ENCODE assay signal across 14 cellular contexts in genomic region chr4:33924239-33924638, GRCh38.
DNase-seq lines count a peak whose midpoint lies in the region; FAIRE-seq and TF ChIP-seq lines count a peak whose summit lies in the region.
"Had no signal": no experiment of that assay in that cellular context is flagged by ENCODE, and none has a peak within 500 bp of the region (broad histone marks: within the 10 kb centered on the region; RNA-seq: fewer than 3 reads in every experiment).

No MANE protein-coding gene starts in this region.

- H3K4me2 ChIP-seq in mesenchymal stem cell (ENCODE audit: low read length, poor library complexity, severe bottlenecking): no peak overlapping the region

- H3K23ac ChIP-seq in mesenchymal stem cell (ENCODE audit: low read length in 2 of 2): no peak overlapping the region

- no peaks in the 10 kb centered on the region for H3K36me3 ChIP-seq in MG63
- H3K36me3 ChIP-seq in mesenchymal stem cell (ENCODE audit: control insufficient read depth in 1 of 2, insufficient read depth in 2 of 2, low read depth in 1 of 2, low read length in 2 of 2): no peaks in the 10 kb centered on the region
- H3K36me3 ChIP-seq: prostate gland had no signal

- peak overlapping the region in 1 of 2 experiments; percentile 59 for H3K18ac ChIP-seq in mesenchymal stem cell (ENCODE audit: low read depth in 1 of 2, low read length in 2 of 2)

- H2AK5ac ChIP-seq in mesenchymal stem cell (ENCODE audit: low read length, severe bottlenecking): no peak overlapping the region

- H2BK120ac ChIP-seq in mesenchymal stem cell (ENCODE audit: low read depth, low read length): no peak overlapping the region

- peak overlapping the region; percentile 54 for H2AFZ ChIP-seq in mesenchymal stem cell (ENCODE audit: low read depth, low read length)

- H4K8ac ChIP-seq in mesenchymal stem cell (ENCODE audit: low read length): peak overlapping the region; percentile 89

- no peak overlapping the region for H2BK5ac ChIP-seq in mesenchymal stem cell (ENCODE audit: low read depth, low read length, poor library complexity, severe bottlenecking)

- CTCF ChIA-PET in RWPE1 (lab: Yijun Ruan, JAX): no interaction called here

- DNase-seq in AG20443 (ENCODE audit: low spot score) (peak; percentile 32), MG63 (peak; percentile 3), cardiac fibroblast (ENCODE audit: low read depth in 2 of 2) (peak; percentile 47 to 58), mesenchymal stem cell (peak; percentile 84), foreskin melanocyte (no peak), frontal cortex (ENCODE audit: low spot score in 2 of 2) (no peak), dorsolateral prefrontal cortex (no peak), RWPE1 (ENCODE audit: low spot score) (no peak)
- DNase-seq: activated CD8-positive, alpha-beta memory T cell treated with anti-CD3 and anti-CD28 coated beads for 24 hours; CD4-positive, CD25-positive, alpha-beta regulatory T cell; immature natural killer cell; NCI-H2081 had no signal

- peak overlapping the region in 1 of 2 experiments; percentile 39 for H3K4ac ChIP-seq in mesenchymal stem cell (ENCODE audit: low read depth in 1 of 2, low read length in 2 of 2)

- POLR2A ChIA-PET in RWPE1 (lab: Yijun Ruan, JAX; ENCODE audit: low non-redundant PET): no interaction called here

- TF ChIP-seq CTCF in cardiac fibroblast (IDR thresholded peaks at IDR 0.05; ENCODE audit: low read depth, low read length) (no peak), dorsolateral prefrontal cortex (IDR thresholded peaks at IDR 0.05 in 54 of 56, conservative IDR thresholded peaks at IDR 0.05 in 2 of 56; ENCODE audit: low read depth in 1 of 56, partially characterized antibody in 56 of 56) (no peak), RWPE1 (conservative IDR thresholded peaks at IDR 0.05; ENCODE audit: low read depth) (no peak)

- no peaks in the 10 kb centered on the region for H3K27me3 ChIP-seq in MG63
- no peaks in the 10 kb centered on the region for H3K27me3 ChIP-seq in mesenchymal stem cell (ENCODE audit: control insufficient read depth in 1 of 2, insufficient read depth in 1 of 2, low read length in 2 of 2)
- no peaks in the 10 kb centered on the region for H3K27me3 ChIP-seq in dorsolateral prefrontal cortex

- peak overlapping the region; percentile 19 for H2BK15ac ChIP-seq in mesenchymal stem cell (ENCODE audit: low read depth, poor library complexity, severe bottlenecking)

- no peaks in the 10 kb centered on the region for H3K79me1 ChIP-seq in mesenchymal stem cell (replicated peaks; ENCODE audit: low read length, poor library complexity, severe bottlenecking)

- H3K4me1 ChIP-seq in mesenchymal stem cell (ENCODE audit: control insufficient read depth, insufficient read depth, low read depth, low read length): peaks cover 1% of the 10 kb centered on the region
- H3K4me1 ChIP-seq: prostate gland had no signal

- no peak overlapping the region for H3K14ac ChIP-seq in mesenchymal stem cell (ENCODE audit: low read length in 2 of 2)

- no peak for FAIRE-seq in frontal cortex (lab: Jason Lieb, UNC)

- intact Hi-C loops in dorsolateral prefrontal cortex (cut with DNase I): no loop called here

- H3K4me3 ChIP-seq in MG63: no peak overlapping the region
- H3K4me3 ChIP-seq in cardiac fibroblast (replicated peaks in 1 of 2; ENCODE audit: low read depth in 2 of 2, low read length in 2 of 2): no peak overlapping the region
- H3K4me3 ChIP-seq in mesenchymal stem cell (ENCODE audit: insufficient read depth in 1 of 2, low read depth in 1 of 2, low read length in 2 of 2): peak overlapping the region in 1 of 2 experiments; percentile 59
- H3K4me3 ChIP-seq in dorsolateral prefrontal cortex: no peak overlapping the region
- H3K4me3 ChIP-seq: prostate gland, SK-N-MC had no signal

- no peak overlapping the region for H4K91ac ChIP-seq in mesenchymal stem cell (ENCODE audit: low read length)

- H3K27ac ChIP-seq in mesenchymal stem cell (ENCODE audit: low read length, poor library complexity, severe bottlenecking): no peak overlapping the region
- no peak overlapping the region for H3K27ac ChIP-seq in dorsolateral prefrontal cortex
- no peak overlapping the region for H3K27ac ChIP-seq in RWPE1
- H3K27ac ChIP-seq: prostate gland, SK-N-MC had no signal

- peak overlapping the region; percentile 21 to 61 for H2BK12ac ChIP-seq in mesenchymal stem cell (ENCODE audit: low read length in 2 of 2)

- WGBS in mesenchymal stem cell: 21% methylated on average over 7 of the region's 7 CpGs

- peak overlapping the region; percentile 68 for H3K9ac ChIP-seq in mesenchymal stem cell (ENCODE audit: low read length)

- H3K9me3 ChIP-seq in MG63: no peaks in the 10 kb centered on the region
- peaks cover 4% of the 10 kb centered on the region for H3K9me3 ChIP-seq in mesenchymal stem cell (ENCODE audit: control insufficient read depth, low read length)
- H3K9me3 ChIP-seq: prostate gland had no signal

Comparison
In these comparisons a context has a peak if more than half of its experiments do, and no peak if none do; other contexts are left out.
1. DNase-seq: peak in AG20443 (single experiment), MG63 (single experiment), cardiac fibroblast (2 of 2) and mesenchymal stem cell (single experiment); none in foreskin melanocyte (single experiment), frontal cortex (0 of 2), dorsolateral prefrontal cortex (0 of 10) and RWPE1 (single experiment).